Comparison of ENCODE assay signal across 2 cellular contexts in genomic region chrX:24464498-24464835, GRCh38.
TF ChIP-seq lines count a peak whose summit lies in the region.

No MANE protein-coding gene starts in this region.

TF ChIP-seq in GM23338, 12 proteins besides CTCF, POLR2A, EP300 and RAD21 (continued from another document):
- TF ChIP-seq, protein P1, sequence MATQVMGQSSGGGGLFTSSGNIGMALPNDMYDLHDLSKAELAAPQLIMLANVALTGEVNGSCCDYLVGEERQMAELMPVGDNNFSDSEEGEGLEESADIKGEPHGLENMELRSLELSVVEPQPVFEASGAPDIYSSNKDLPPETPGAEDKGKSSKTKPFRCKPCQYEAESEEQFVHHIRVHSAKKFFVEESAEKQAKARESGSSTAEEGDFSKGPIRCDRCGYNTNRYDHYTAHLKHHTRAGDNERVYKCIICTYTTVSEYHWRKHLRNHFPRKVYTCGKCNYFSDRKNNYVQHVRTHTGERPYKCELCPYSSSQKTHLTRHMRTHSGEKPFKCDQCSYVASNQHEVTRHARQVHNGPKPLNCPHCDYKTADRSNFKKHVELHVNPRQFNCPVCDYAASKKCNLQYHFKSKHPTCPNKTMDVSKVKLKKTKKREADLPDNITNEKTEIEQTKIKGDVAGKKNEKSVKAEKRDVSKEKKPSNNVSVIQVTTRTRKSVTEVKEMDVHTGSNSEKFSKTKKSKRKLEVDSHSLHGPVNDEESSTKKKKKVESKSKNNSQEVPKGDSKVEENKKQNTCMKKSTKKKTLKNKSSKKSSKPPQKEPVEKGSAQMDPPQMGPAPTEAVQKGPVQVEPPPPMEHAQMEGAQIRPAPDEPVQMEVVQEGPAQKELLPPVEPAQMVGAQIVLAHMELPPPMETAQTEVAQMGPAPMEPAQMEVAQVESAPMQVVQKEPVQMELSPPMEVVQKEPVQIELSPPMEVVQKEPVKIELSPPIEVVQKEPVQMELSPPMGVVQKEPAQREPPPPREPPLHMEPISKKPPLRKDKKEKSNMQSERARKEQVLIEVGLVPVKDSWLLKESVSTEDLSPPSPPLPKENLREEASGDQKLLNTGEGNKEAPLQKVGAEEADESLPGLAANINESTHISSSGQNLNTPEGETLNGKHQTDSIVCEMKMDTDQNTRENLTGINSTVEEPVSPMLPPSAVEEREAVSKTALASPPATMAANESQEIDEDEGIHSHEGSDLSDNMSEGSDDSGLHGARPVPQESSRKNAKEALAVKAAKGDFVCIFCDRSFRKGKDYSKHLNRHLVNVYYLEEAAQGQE (IDR thresholded peaks at IDR 0.05; ENCODE audit: unreplicated experiment), result no peak
- TF ChIP-seq EZH2 (IDR thresholded peaks at IDR 0.05; ENCODE audit: low read depth, unreplicated experiment), result no peak
- no peak for TF ChIP-seq POLR2AphosphoS5 (IDR thresholded peaks at IDR 0.05; ENCODE audit: low read depth)
- TF ChIP-seq ZNF331 (CRISPR knock-in tag; IDR thresholded peaks at IDR 0.05; ENCODE audit: low read depth), result no peak
- TF ChIP-seq ZNF114 (CRISPR knock-in tag; IDR thresholded peaks at IDR 0.05), result no peak
- TF ChIP-seq, protein P2, sequence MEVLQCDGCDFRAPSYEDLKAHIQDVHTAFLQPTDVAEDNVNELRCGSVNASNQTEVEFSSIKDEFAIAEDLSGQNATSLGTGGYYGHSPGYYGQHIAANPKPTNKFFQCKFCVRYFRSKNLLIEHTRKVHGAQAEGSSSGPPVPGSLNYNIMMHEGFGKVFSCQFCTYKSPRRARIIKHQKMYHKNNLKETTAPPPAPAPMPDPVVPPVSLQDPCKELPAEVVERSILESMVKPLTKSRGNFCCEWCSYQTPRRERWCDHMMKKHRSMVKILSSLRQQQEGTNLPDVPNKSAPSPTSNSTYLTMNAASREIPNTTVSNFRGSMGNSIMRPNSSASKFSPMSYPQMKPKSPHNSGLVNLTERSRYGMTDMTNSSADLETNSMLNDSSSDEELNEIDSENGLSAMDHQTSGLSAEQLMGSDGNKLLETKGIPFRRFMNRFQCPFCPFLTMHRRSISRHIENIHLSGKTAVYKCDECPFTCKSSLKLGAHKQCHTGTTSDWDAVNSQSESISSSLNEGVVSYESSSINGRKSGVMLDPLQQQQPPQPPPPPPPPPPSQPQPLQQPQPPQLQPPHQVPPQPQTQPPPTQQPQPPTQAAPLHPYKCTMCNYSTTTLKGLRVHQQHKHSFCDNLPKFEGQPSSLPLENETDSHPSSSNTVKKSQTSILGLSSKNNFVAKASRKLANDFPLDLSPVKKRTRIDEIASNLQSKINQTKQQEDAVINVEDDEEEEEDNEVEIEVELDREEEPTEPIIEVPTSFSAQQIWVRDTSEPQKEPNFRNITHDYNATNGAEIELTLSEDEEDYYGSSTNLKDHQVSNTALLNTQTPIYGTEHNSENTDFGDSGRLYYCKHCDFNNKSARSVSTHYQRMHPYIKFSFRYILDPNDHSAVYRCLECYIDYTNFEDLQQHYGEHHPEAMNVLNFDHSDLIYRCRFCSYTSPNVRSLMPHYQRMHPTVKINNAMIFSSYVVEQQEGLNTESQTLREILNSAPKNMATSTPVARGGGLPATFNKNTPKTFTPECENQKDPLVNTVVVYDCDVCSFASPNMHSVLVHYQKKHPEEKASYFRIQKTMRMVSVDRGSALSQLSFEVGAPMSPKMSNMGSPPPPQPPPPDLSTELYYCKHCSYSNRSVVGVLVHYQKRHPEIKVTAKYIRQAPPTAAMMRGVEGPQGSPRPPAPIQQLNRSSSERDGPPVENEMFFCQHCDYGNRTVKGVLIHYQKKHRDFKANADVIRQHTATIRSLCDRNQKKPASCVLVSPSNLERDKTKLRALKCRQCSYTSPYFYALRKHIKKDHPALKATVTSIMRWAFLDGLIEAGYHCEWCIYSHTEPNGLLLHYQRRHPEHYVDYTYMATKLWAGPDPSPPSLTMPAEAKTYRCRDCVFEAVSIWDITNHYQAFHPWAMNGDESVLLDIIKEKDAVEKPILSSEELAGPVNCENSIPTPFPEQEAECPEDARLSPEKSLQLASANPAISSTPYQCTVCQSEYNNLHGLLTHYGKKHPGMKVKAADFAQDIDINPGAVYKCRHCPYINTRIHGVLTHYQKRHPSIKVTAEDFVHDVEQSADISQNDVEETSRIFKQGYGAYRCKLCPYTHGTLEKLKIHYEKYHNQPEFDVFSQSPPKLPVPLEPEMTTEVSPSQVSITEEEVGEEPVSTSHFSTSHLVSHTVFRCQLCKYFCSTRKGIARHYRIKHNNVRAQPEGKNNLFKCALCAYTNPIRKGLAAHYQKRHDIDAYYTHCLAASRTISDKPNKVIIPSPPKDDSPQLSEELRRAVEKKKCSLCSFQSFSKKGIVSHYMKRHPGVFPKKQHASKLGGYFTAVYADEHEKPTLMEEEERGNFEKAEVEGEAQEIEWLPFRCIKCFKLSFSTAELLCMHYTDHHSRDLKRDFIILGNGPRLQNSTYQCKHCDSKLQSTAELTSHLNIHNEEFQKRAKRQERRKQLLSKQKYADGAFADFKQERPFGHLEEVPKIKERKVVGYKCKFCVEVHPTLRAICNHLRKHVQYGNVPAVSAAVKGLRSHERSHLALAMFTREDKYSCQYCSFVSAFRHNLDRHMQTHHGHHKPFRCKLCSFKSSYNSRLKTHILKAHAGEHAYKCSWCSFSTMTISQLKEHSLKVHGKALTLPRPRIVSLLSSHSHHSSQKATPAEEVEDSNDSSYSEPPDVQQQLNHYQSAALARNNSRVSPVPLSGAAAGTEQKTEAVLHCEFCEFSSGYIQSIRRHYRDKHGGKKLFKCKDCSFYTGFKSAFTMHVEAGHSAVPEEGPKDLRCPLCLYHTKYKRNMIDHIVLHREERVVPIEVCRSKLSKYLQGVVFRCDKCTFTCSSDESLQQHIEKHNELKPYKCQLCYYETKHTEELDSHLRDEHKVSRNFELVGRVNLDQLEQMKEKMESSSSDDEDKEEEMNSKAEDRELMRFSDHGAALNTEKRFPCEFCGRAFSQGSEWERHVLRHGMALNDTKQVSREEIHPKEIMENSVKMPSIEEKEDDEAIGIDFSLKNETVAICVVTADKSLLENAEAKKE (CRISPR knock-in tag; IDR thresholded peaks at IDR 0.05), result no peak
- TF ChIP-seq JUNB (IDR thresholded peaks at IDR 0.05; ENCODE audit: unreplicated experiment), result no peak
- no peak for TF ChIP-seq NANOG (IDR thresholded peaks at IDR 0.05; ENCODE audit: borderline replicate concordance)

TF ChIP-seq in WTC11, 78 proteins besides CTCF, POLR2A, EP300 and RAD21 (continued from another document):
- TF ChIP-seq E2F1 (CRISPR knock-in tag; IDR thresholded peaks at IDR 0.05) (no peak), ERG (CRISPR knock-in tag; IDR thresholded peaks at IDR 0.05) (no peak), ZNF263 (CRISPR knock-in tag; IDR thresholded peaks at IDR 0.05; ENCODE audit: low read depth) (no peak), FOXP1 (CRISPR knock-in tag; IDR thresholded peaks at IDR 0.05; ENCODE audit: borderline replicate concordance) (no peak), KAT7 (CRISPR knock-in tag; IDR thresholded peaks at IDR 0.05; ENCODE audit: borderline replicate concordance) (no peak), FOXP4 (CRISPR knock-in tag; IDR thresholded peaks at IDR 0.05) (no peak), ZNF317 (CRISPR knock-in tag; IDR thresholded peaks at IDR 0.05; ENCODE audit: borderline replicate concordance, low read depth) (no peak), SP1 (CRISPR knock-in tag; conservative IDR thresholded peaks at IDR 0.05) (no peak), NFATC4 (CRISPR knock-in tag; IDR thresholded peaks at IDR 0.05) (no peak), HMGA2 (CRISPR knock-in tag; IDR thresholded peaks at IDR 0.05) (no peak), ZNF423 (CRISPR knock-in tag; IDR thresholded peaks at IDR 0.05) (no peak)
TF ChIP-seq in WTC11: peak in this region for 0.
